In the genomic region with DNA sequence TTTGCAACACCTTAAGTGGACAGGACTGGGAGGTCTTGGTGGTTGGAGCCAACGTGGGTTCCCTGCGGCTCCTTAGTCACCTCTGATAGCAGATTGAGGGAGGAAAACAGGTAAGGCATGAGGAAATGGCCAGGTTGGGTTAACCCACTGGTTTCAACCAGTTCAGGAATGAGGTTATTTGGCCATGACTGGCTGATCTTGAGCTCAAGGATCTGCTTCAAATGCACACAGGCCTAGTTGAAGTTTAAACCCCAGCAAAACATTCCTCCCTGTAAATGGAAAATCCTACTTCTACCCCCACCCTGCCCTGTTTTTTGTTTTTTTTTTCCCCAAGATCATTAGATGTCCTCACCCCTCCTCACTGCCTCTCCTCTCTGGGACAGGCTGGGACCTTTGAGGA, we compare ENCODE assay signal across 1 cellular context.
A peak's percentile ranks its signal among the peaks of the same experiment; 100 is the strongest.
TF ChIP-seq lines count a peak whose summit lies in the region.

No MANE protein-coding gene starts in this region.

TF ChIP-seq in HepG2, 621 proteins besides CTCF, POLR2A, EP300 and RAD21 (continues in another document):
- TF ChIP-seq ZNF331 (CRISPR knock-in tag; IDR thresholded peaks at IDR 0.05) = peak; percentile 68
- 0 out of 2 replicates have a peak, but pooled peaks have one; percentile 29 for TF ChIP-seq ZNF772 (CRISPR knock-in tag; IDR thresholded peaks at IDR 0.05)
- no peak for TF ChIP-seq ZNF460 (CRISPR knock-in tag; IDR thresholded peaks at IDR 0.05; ENCODE audit: borderline replicate concordance)
- TF ChIP-seq, protein P1, sequence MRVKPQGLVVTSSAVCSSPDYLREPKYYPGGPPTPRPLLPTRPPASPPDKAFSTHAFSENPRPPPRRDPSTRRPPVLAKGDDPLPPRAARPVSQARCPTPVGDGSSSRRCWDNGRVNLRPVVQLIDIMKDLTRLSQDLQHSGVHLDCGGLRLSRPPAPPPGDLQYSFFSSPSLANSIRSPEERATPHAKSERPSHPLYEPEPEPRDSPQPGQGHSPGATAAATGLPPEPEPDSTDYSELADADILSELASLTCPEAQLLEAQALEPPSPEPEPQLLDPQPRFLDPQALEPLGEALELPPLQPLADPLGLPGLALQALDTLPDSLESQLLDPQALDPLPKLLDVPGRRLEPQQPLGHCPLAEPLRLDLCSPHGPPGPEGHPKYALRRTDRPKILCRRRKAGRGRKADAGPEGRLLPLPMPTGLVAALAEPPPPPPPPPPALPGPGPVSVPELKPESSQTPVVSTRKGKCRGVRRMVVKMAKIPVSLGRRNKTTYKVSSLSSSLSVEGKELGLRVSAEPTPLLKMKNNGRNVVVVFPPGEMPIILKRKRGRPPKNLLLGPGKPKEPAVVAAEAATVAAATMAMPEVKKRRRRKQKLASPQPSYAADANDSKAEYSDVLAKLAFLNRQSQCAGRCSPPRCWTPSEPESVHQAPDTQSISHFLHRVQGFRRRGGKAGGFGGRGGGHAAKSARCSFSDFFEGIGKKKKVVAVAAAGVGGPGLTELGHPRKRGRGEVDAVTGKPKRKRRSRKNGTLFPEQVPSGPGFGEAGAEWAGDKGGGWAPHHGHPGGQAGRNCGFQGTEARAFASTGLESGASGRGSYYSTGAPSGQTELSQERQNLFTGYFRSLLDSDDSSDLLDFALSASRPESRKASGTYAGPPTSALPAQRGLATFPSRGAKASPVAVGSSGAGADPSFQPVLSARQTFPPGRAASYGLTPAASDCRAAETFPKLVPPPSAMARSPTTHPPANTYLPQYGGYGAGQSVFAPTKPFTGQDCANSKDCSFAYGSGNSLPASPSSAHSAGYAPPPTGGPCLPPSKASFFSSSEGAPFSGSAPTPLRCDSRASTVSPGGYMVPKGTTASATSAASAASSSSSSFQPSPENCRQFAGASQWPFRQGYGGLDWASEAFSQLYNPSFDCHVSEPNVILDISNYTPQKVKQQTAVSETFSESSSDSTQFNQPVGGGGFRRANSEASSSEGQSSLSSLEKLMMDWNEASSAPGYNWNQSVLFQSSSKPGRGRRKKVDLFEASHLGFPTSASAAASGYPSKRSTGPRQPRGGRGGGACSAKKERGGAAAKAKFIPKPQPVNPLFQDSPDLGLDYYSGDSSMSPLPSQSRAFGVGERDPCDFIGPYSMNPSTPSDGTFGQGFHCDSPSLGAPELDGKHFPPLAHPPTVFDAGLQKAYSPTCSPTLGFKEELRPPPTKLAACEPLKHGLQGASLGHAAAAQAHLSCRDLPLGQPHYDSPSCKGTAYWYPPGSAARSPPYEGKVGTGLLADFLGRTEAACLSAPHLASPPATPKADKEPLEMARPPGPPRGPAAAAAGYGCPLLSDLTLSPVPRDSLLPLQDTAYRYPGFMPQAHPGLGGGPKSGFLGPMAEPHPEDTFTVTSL (CRISPR knock-in tag; IDR thresholded peaks at IDR 0.05; ENCODE audit: borderline replicate concordance) = 0 out of 2 replicates have a peak, but pooled peaks have one; percentile 37
- TF ChIP-seq, protein P2, sequence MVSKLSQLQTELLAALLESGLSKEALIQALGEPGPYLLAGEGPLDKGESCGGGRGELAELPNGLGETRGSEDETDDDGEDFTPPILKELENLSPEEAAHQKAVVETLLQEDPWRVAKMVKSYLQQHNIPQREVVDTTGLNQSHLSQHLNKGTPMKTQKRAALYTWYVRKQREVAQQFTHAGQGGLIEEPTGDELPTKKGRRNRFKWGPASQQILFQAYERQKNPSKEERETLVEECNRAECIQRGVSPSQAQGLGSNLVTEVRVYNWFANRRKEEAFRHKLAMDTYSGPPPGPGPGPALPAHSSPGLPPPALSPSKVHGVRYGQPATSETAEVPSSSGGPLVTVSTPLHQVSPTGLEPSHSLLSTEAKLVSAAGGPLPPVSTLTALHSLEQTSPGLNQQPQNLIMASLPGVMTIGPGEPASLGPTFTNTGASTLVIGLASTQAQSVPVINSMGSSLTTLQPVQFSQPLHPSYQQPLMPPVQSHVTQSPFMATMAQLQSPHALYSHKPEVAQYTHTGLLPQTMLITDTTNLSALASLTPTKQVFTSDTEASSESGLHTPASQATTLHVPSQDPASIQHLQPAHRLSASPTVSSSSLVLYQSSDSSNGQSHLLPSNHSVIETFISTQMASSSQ (IDR thresholded peaks at IDR 0.05; ENCODE audit: low read depth) = peak; percentile 21; the same call in 1 of the 2 replicates
- TF ChIP-seq, protein P2 (CRISPR knock-in tag; IDR thresholded peaks at IDR 0.05; ENCODE audit: borderline replicate concordance) = peak; percentile 30; the same call in 1 of the 2 replicates
- peak; percentile 54 for TF ChIP-seq HNF4A (CRISPR knock-in tag; IDR thresholded peaks at IDR 0.05)
- TF ChIP-seq, protein P3, sequence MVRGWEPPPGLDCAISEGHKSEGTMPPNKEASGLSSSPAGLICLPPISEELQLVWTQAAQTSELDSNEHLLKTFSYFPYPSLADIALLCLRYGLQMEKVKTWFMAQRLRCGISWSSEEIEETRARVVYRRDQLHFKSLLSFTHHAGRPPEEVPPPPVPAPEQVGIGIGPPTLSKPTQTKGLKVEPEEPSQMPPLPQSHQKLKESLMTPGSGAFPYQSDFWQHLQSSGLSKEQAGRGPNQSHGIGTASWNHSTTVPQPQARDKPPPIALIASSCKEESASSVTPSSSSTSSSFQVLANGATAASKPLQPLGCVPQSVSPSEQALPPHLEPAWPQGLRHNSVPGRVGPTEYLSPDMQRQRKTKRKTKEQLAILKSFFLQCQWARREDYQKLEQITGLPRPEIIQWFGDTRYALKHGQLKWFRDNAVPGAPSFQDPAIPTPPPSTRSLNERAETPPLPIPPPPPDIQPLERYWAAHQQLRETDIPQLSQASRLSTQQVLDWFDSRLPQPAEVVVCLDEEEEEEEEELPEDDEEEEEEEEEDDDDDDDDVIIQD (CRISPR knock-in tag; IDR thresholded peaks at IDR 0.05; ENCODE audit: low read depth) = peak; percentile 23; the same call in 1 of the 2 replicates
- TF ChIP-seq NFE2 (CRISPR knock-in tag; IDR thresholded peaks at IDR 0.05) = no peak
- no peak for TF ChIP-seq HOXA3 (CRISPR knock-in tag; IDR thresholded peaks at IDR 0.05)
- peak; percentile 46; the same call in 1 of the 2 replicates for TF ChIP-seq ZSCAN25 (CRISPR knock-in tag; IDR thresholded peaks at IDR 0.05)
- TF ChIP-seq ZBTB7B (CRISPR knock-in tag; IDR thresholded peaks at IDR 0.05) = 0 out of 2 replicates have a peak, but pooled peaks have one; percentile 49
- TF ChIP-seq EHMT2 (IDR thresholded peaks at IDR 0.05; ENCODE audit: borderline replicate concordance, low read depth, low read length) = peak; percentile 77
- peak; percentile 38 for TF ChIP-seq NCOA2 (CRISPR knock-in tag; IDR thresholded peaks at IDR 0.05)
- TF ChIP-seq, protein P4, sequence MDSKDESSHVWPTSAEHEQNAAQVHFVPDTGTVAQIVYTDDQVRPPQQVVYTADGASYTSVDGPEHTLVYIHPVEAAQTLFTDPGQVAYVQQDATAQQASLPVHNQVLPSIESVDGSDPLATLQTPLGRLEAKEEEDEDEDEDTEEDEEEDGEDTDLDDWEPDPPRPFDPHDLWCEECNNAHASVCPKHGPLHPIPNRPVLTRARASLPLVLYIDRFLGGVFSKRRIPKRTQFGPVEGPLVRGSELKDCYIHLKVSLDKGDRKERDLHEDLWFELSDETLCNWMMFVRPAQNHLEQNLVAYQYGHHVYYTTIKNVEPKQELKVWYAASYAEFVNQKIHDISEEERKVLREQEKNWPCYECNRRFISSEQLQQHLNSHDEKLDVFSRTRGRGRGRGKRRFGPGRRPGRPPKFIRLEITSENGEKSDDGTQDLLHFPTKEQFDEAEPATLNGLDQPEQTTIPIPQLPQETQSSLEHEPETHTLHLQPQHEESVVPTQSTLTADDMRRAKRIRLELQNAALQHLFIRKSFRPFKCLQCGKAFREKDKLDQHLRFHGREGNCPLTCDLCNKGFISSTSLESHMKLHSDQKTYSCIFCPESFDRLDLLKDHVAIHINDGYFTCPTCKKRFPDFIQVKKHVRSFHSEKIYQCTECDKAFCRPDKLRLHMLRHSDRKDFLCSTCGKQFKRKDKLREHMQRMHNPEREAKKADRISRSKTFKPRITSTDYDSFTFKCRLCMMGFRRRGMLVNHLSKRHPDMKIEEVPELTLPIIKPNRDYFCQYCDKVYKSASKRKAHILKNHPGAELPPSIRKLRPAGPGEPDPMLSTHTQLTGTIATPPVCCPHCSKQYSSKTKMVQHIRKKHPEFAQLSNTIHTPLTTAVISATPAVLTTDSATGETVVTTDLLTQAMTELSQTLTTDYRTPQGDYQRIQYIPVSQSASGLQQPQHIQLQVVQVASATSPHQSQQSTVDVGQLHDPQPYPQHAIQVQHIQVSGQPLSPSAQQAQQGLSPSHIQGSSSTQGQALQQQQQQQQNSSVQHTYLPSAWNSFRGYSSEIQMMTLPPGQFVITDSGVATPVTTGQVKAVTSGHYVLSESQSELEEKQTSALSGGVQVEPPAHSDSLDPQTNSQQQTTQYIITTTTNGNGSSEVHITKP (CRISPR knock-in tag; IDR thresholded peaks at IDR 0.05; ENCODE audit: low read depth) = peak; percentile 82
- peak; percentile 54; the same call in 1 of the 2 replicates for TF ChIP-seq GATAD2A (CRISPR knock-in tag; IDR thresholded peaks at IDR 0.05)
- TF ChIP-seq PAWR (CRISPR knock-in tag; IDR thresholded peaks at IDR 0.05; ENCODE audit: borderline replicate concordance) = no peak
- TF ChIP-seq, protein P5, sequence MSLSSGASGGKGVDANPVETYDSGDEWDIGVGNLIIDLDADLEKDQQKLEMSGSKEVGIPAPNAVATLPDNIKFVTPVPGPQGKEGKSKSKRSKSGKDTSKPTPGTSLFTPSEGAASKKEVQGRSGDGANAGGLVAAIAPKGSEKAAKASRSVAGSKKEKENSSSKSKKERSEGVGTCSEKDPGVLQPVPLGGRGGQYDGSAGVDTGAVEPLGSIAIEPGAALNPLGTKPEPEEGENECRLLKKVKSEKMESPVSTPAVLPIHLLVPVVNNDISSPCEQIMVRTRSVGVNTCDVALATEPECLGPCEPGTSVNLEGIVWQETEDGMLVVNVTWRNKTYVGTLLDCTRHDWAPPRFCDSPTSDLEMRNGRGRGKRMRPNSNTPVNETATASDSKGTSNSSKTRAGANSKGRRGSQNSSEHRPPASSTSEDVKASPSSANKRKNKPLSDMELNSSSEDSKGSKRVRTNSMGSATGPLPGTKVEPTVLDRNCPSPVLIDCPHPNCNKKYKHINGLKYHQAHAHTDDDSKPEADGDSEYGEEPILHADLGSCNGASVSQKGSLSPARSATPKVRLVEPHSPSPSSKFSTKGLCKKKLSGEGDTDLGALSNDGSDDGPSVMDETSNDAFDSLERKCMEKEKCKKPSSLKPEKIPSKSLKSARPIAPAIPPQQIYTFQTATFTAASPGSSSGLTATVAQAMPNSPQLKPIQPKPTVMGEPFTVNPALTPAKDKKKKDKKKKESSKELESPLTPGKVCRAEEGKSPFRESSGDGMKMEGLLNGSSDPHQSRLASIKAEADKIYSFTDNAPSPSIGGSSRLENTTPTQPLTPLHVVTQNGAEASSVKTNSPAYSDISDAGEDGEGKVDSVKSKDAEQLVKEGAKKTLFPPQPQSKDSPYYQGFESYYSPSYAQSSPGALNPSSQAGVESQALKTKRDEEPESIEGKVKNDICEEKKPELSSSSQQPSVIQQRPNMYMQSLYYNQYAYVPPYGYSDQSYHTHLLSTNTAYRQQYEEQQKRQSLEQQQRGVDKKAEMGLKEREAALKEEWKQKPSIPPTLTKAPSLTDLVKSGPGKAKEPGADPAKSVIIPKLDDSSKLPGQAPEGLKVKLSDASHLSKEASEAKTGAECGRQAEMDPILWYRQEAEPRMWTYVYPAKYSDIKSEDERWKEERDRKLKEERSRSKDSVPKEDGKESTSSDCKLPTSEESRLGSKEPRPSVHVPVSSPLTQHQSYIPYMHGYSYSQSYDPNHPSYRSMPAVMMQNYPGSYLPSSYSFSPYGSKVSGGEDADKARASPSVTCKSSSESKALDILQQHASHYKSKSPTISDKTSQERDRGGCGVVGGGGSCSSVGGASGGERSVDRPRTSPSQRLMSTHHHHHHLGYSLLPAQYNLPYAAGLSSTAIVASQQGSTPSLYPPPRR (CRISPR knock-in tag; IDR thresholded peaks at IDR 0.05; ENCODE audit: borderline replicate concordance) = no peak
- peak; percentile 90 for TF ChIP-seq ZNF644 (CRISPR knock-in tag; IDR thresholded peaks at IDR 0.05; ENCODE audit: low read depth)
- TF ChIP-seq HNRNPK (IDR thresholded peaks at IDR 0.05; ENCODE audit: low read depth, low read length, poor library complexity, severe bottlenecking) = peak; percentile 17
- TF ChIP-seq, protein P6, sequence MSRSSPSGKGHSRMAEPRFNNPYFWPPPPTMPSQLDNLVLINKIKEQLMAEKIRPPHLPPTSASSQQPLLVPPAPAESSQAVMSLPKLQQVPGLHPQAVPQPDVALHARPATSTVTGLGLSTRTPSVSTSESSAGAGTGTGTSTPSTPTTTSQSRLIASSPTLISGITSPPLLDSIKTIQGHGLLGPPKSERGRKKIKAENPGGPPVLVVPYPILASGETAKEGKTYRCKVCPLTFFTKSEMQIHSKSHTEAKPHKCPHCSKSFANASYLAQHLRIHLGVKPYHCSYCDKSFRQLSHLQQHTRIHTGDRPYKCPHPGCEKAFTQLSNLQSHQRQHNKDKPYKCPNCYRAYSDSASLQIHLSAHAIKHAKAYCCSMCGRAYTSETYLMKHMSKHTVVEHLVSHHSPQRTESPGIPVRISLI (CRISPR knock-in tag; IDR thresholded peaks at IDR 0.05; ENCODE audit: borderline replicate concordance) = peak; percentile 85
- peak; percentile 54; the same call in 1 of the 2 replicates for TF ChIP-seq TBX2 (CRISPR knock-in tag; IDR thresholded peaks at IDR 0.05; ENCODE audit: borderline replicate concordance)
- TF ChIP-seq ZNF558 (CRISPR knock-in tag; IDR thresholded peaks at IDR 0.05; ENCODE audit: borderline replicate concordance) = no peak
- peak; percentile 72 for TF ChIP-seq ELF3 (CRISPR knock-in tag; IDR thresholded peaks at IDR 0.05)
- TF ChIP-seq, protein P7, sequence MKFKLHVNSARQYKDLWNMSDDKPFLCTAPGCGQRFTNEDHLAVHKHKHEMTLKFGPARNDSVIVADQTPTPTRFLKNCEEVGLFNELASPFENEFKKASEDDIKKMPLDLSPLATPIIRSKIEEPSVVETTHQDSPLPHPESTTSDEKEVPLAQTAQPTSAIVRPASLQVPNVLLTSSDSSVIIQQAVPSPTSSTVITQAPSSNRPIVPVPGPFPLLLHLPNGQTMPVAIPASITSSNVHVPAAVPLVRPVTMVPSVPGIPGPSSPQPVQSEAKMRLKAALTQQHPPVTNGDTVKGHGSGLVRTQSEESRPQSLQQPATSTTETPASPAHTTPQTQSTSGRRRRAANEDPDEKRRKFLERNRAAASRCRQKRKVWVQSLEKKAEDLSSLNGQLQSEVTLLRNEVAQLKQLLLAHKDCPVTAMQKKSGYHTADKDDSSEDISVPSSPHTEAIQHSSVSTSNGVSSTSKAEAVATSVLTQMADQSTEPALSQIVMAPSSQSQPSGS (CRISPR knock-in tag; IDR thresholded peaks at IDR 0.05) = peak; percentile 31; the same call in 1 of the 2 replicates
- TF ChIP-seq BCL6 (CRISPR knock-in tag; IDR thresholded peaks at IDR 0.05) = 0 out of 2 replicates have a peak, but pooled peaks have one; percentile 19
